In the genomic region with DNA sequence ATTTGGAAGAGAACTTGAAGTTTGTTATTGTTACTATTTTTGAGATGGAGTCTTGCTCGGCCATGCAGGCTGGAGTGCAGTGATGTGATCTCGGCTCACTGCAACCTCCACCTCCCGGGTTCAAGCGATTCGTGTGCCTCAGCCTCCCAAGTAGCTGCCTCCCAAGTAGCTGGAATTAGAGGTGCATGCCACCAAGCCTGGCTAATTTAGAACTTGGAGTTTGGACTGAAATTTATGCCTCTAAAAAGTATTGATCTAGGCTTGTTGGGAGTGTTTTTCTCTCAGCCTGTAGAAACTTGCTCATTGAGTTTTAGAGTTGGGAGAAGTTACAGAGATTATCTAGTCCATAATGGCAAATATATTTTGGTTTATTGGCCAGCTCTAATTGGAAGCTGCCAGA, we compare ENCODE assay signal across 25 cellular contexts. TPM values are rescaled to one million over a fixed set of nuclear protein-coding genes. Genes with fewer than 3 reads are reported as not detected.
DNase-seq lines count a peak whose midpoint lies in the region; ATAC-seq, FAIRE-seq and TF ChIP-seq lines count a peak whose summit lies in the region.
"Had no signal": no experiment of that assay in that cellular context is flagged by ENCODE, and none has a peak within 500 bp of the region (broad histone marks: within the 10 kb centered on the region; RNA-seq: fewer than 3 reads in every experiment).

No MANE protein-coding gene starts in this region.

- H3K27ac ChIP-seq in GM23248: no peak overlapping the region
- H3K27ac ChIP-seq in RWPE2 (ENCODE audit: poor library complexity, severe bottlenecking): peak overlapping the region; percentile 75
- H3K27ac ChIP-seq in epithelial cell of prostate: peak overlapping the region; percentile 77
- H3K27ac ChIP-seq in testis: peak overlapping the region in 1 of 2 donors; percentile 57
- no peak overlapping the region for H3K27ac ChIP-seq in small intestine (ENCODE audit: low read depth in 1 of 2, low read length in 1 of 2)

- WGBS in GM23248 (ENCODE audit: low coverage in 1 of 2, low lambda C conversion rate in 2 of 2, missing lambda C conversion rate in 2 of 2), 2 experiments: 94 to 98% methylated on average over 5 of the region's 5 CpGs
- WGBS in testis, 2 donors: 31 to 38% methylated on average over 5 of the region's 5 CpGs
- 85 to 89% (median 86%) methylated on average over 5 of the region's 5 CpGs for whole genome bisulfite sequencing in small intestine, 3 donors

- H3K27ac Mint-ChIP-seq in neural crest cell (ENCODE audit: unreplicated experiment): no peak overlapping the region

- TF ChIP-seq CTCF in RWPE2 (IDR thresholded peaks at IDR 0.05; ENCODE audit: poor library complexity, severe bottlenecking) (no peak), neural crest cell (conservative IDR thresholded peaks at IDR 0.05) (no peak), testis (IDR thresholded peaks at IDR 0.05) (no peak)

- peak overlapping the region; percentile 28 for H3K4me2 ChIP-seq in GM23248 (ENCODE audit: unreplicated experiment)

- H3K79me2 ChIP-seq in GM23248 (ENCODE audit: insufficient read depth): peaks cover 91% of the 10 kb centered on the region

- no peak for TF ChIP-seq POLR2A in testis (IDR thresholded peaks at IDR 0.05)

- no peak for DNase-seq in GM23248
- DNase-seq in RWPE2 (ENCODE audit: low spot score): peak; percentile 28
- DNase-seq in epithelial cell of prostate (ENCODE audit: low read depth, low spot score): no peak
- DNase-seq in neural crest cell (ENCODE audit: low read depth, low spot score): no peak
- DNase-seq in activated naive CD4-positive, alpha-beta T cell treated with Interleukin-2 at 50 U/mL for 16 hours: no peak
- no peak for DNase-seq in testis
- DNase-seq in left cardiac atrium: no peak
- DNase-seq in small intestine: no peak
- DNase-seq: activated CD4-positive, alpha-beta T cell treated with anti-CD3 and anti-CD28 coated beads for 4 hours; activated CD8-positive, alpha-beta memory T cell treated with anti-CD3 and anti-CD28 coated beads, Interleukin-2, amount 50 U/mL, for 4 hours; amygdala; cerebellar nuclear complex; effector memory CD4-positive, alpha-beta T cell; left lung; mucosa of descending colon; MV-4-11; NCI-H187 treated with DMSO at 0.1 percent for 48 hours; NCI-H446 treated with DMSO at 0.1 percent for 48 hours; NK-92 treated with Interleukin-12 subunit alpha and Interleukin-12 subunit beta, amount 100 ng/mL, for 24 hours; right cardiac atrium; stimulated activated naive CD4-positive, alpha-beta T cell treated with Interleukin-2 at 50 U/mL for 16 hours; tibial artery had no signal

- intact Hi-C loops in testis (cut with DNase I; ENCODE audit: low total_unique reads): no loop called here
- intact Hi-C loops in left cardiac atrium (cut with DNase I): no loop called here

- no peak overlapping the region for H3K9ac ChIP-seq in GM23248

- H3K36me3 Mint-ChIP-seq in neural crest cell (ENCODE audit: low read depth): peaks cover 28% of the 10 kb centered on the region

- H3F3A ChIP-seq in GM23248 (ENCODE audit: insufficient read depth): peaks cover 30% of the 10 kb centered on the region

- H3K4me3 ChIP-seq in GM23248 (no peak overlapping the region), RWPE2 (ENCODE audit: severe bottlenecking) (no peak overlapping the region), testis (no peak overlapping the region), small intestine (ENCODE audit: low read depth in 1 of 2, low read length in 2 of 2) (no peak overlapping the region)
- H3K4me3 ChIP-seq: left lung, mucosa of descending colon, tibial artery had no signal

- H3K9me3 Mint-ChIP-seq in neural crest cell: no peaks in the 10 kb centered on the region
- H3K9me3 Mint-ChIP-seq: IgD-negative memory B cell had no signal

- ATAC-seq in RWPE2 (ENCODE audit: low read depth): no peak
- ATAC-seq in left cardiac atrium: no peak
- ATAC-seq: left lung, mucosa of descending colon, right cardiac atrium had no signal

- H3K9me2 ChIP-seq in GM23248 (ENCODE audit: insufficient read depth): no peaks in the 10 kb centered on the region

- H3K4me1 Mint-ChIP-seq in neural crest cell: peaks cover 43% of the 10 kb centered on the region

- peak overlapping the region; percentile 76 for H3K4me3 Mint-ChIP-seq in neural crest cell

- peaks cover 25% of the 10 kb centered on the region for H3K4me1 ChIP-seq in GM23248 (ENCODE audit: insufficient read depth)
- H3K4me1 ChIP-seq in RWPE2 (ENCODE audit: insufficient read depth, poor library complexity, severe bottlenecking): peaks cover 58% of the 10 kb centered on the region
- peaks cover 15% of the 10 kb centered on the region for H3K4me1 ChIP-seq in testis
- peaks cover 6 to 7% of the 10 kb centered on the region in 2 donors for H3K4me1 ChIP-seq in small intestine (ENCODE audit: control insufficient read depth in 2 of 2, insufficient read depth in 1 of 2, low read depth in 1 of 2, low read length in 1 of 2)

- H4K20me1 ChIP-seq in GM23248 (ENCODE audit: insufficient read depth): peaks cover 34% of the 10 kb centered on the region; the same call in 1 of the 2 replicates

- no peak for FAIRE-seq in small intestine (lab: Jason Lieb, UNC)
- FAIRE-seq: D721Med, H1 had no signal

- no peak overlapping the region for H2AFZ ChIP-seq in GM23248

- peaks cover 16% of the 10 kb centered on the region for H3K36me3 ChIP-seq in GM23248 (ENCODE audit: low read depth)
- peaks cover 73% of the 10 kb centered on the region for H3K36me3 ChIP-seq in RWPE2 (ENCODE audit: low read depth)
- H3K36me3 ChIP-seq in testis (ENCODE audit: low read depth, missing control alignments): no peaks in the 10 kb centered on the region
- peaks cover 3 to 16% of the 10 kb centered on the region in 2 donors for H3K36me3 ChIP-seq in small intestine (ENCODE audit: control insufficient read depth in 2 of 2, insufficient read depth in 2 of 2, low read length in 2 of 2)

- H3K27me3 Mint-ChIP-seq in neural crest cell (ENCODE audit: low read depth): no peaks in the 10 kb centered on the region
- H3K27me3 Mint-ChIP-seq: IgD-negative memory B cell had no signal

- no peaks in the 10 kb centered on the region for H3K27me3 ChIP-seq in GM23248 (replicated peaks; ENCODE audit: insufficient read depth)
- no peaks in the 10 kb centered on the region for H3K27me3 ChIP-seq in RWPE2 (ENCODE audit: insufficient read depth, poor library complexity, severe bottlenecking)
- H3K27me3 ChIP-seq in testis: no peaks in the 10 kb centered on the region
- no peaks in the 10 kb centered on the region for H3K27me3 ChIP-seq in small intestine (ENCODE audit: control insufficient read depth in 2 of 2, insufficient read depth in 2 of 2, low read length in 2 of 2)
- H3K27me3 ChIP-seq: left lung, tibial artery had no signal

- in situ Hi-C loops in GM23248 (cut with MboI): no loop called here

- H3K9me3 ChIP-seq in GM23248 (ENCODE audit: low read depth): no peaks in the 10 kb centered on the region
- no peaks in the 10 kb centered on the region for H3K9me3 ChIP-seq in RWPE2 (ENCODE audit: severe bottlenecking)
- H3K9me3 ChIP-seq in testis: no peaks in the 10 kb centered on the region
- H3K9me3 ChIP-seq in small intestine (ENCODE audit: control insufficient read depth, low read depth): no peaks in the 10 kb centered on the region
- H3K9me3 ChIP-seq: left lung, mucosa of descending colon, tibial artery had no signal

RNA-seq across cellular contexts. Expression of a gene that starts 4.1 kb away (rescaled TPM):
- 47.7 and 50.0 TPM in 2 replicates for total RNA-seq in GM23248 (2014; rRNA removed; shearing (Covaris generic))
- polyA plus RNA-seq in GM23248 (2016; fragmentation: Nextera tagmentation; extraction: Ambion mirVana) (28.5 and 31.0 TPM in 2 replicates), testis (ENCODE audit: insufficient read depth, low read depth, low replicate concordance) (75.4 TPM), small intestine (10 to 100 TPM; 12.0 to 18.3 (median 15.1) TPM)
- total RNA-seq in neural crest cell (68.6 and 69.3 TPM in 2 replicates), testis (100 to 1,000 TPM in 1 of 2 donors, 10 to 100 TPM in 1; 88.1 to 107 TPM), left cardiac atrium (10 to 100 TPM; 38.8 to 45.6 TPM)

Comparison
In these comparisons a context has a peak if more than half of its experiments do, and no peak if none do; other contexts are left out.
1. H3K27ac ChIP-seq: peak in RWPE2 (single experiment) and epithelial cell of prostate (single experiment); none in GM23248 (single experiment) and small intestine (0 of 2).